11 cellular contexts compared by ENCODE assay signal in the genomic region with DNA sequence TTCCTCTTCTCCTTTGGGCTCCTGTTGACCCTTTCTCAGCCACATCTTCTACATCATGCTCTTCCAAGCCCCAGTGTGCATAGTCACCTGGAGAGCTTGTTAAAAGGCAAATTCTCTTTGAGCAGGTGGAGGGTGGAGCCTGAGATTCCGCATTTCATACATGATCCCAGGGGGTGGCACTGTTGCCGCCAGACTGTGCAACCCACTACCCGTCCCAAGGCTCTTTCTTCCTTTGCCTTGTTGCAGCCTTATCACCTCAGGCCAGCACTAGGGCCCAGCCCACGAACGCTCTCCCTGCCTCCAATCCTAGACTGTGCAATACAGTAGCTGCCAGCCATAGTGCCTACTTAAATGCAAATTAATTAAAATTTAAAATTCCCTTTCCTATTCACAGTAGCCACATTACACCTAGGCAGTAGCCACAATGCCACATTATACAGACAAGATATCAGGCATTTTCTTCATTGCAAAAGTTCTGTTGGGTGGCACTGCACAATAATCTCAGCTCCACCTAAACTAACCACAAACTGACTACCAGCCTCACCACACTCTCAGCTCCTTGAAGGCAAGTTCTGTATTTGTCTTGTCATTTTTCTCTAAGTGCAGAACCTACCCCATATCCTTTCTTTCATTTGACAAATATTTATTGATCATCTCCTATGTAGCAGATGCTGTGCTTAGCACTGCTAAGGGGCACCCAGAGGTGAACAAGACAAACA. TPM values are rescaled to one million over a fixed set of nuclear protein-coding genes. Genes with fewer than 3 reads are reported as not detected.
A peak's percentile ranks its signal among the peaks of the same experiment; 100 is the strongest.
DNase-seq lines count a peak whose midpoint lies in the region; ATAC-seq, FAIRE-seq and TF ChIP-seq lines count a peak whose summit lies in the region.
"Had no signal": no experiment of that assay in that cellular context is flagged by ENCODE, and none has a peak within 500 bp of the region (broad histone marks: within the 10 kb centered on the region; RNA-seq: fewer than 3 reads in every experiment).

No MANE protein-coding gene starts in this region.

- peaks cover 41% of the 10 kb centered on the region for H3K27me3 Mint-ChIP-seq in Calu3 (ENCODE audit: unreplicated experiment)

- H3K4me1 Mint-ChIP-seq in Calu3 (ENCODE audit: low read depth, unreplicated experiment): peaks cover 10% of the 10 kb centered on the region

- BruUV-seq in Calu3 (replicated peaks; lab: Mats Ljungman, UMichigan): no TSS peak

- intact Hi-C loops in Calu3 (cut with micrococcal nuclease; ENCODE audit: unreplicated experiment) (loop anchor here (10.0 kb wide), 1 partner anchor 448 kb away; no protein-coding TSS in a partner anchor), kidney (cut with DNase I) (loop anchor here (5.0 kb wide), 1 partner anchor 71 kb away; no protein-coding TSS in a partner anchor)

- H3K9me3 ChIP-seq in kidney (ENCODE audit: control insufficient read depth in 1 of 2, low read length in 2 of 2): no peaks in the 10 kb centered on the region

- peaks cover 6% of the 10 kb centered on the region for H3K36me3 Mint-ChIP-seq in Calu3 (ENCODE audit: insufficient read depth, unreplicated experiment)
- H3K36me3 Mint-ChIP-seq: activated naive CD4-positive, alpha-beta T cell treated with anti-CD3 and anti-CD28 coated beads, Interleukin-2, amount 50 U/mL, for 24 hours had no signal

- no peak for FAIRE-seq in kidney (lab: Jason Lieb, UNC)

- TF ChIP-seq CTCF in Calu3 (IDR thresholded peaks at IDR 0.05; ENCODE audit: unreplicated experiment) (no peak), kidney (IDR thresholded peaks at IDR 0.05; ENCODE audit: borderline replicate concordance, extremely low read depth, insufficient read depth) (peak; percentile 8)

- ATAC-seq in GM19351 (IDR thresholded peaks at IDR 0.05; ENCODE audit: unreplicated experiment) (no peak), GM18519 (IDR thresholded peaks at IDR 0.05; ENCODE audit: low FRiP score, unreplicated experiment) (no peak)

- CTCF ChIA-PET in Calu3 (lab: Charles Lee): interaction anchor here (0.6 to 1.9 kb wide), 6 partner anchors 19 to 78 kb away, joined by 3 to 20 read pairs (median 4); no protein-coding TSS in a partner anchor

- H3K9me3 Mint-ChIP-seq in Calu3 (ENCODE audit: low read depth, unreplicated experiment): no peaks in the 10 kb centered on the region
- H3K9me3 Mint-ChIP-seq: activated naive CD4-positive, alpha-beta T cell treated with anti-CD3 and anti-CD28 coated beads, Interleukin-2, amount 50 U/mL, for 24 hours had no signal

- DNase-seq in Calu3 (peak; percentile 51), HK-2 (ENCODE audit: unreplicated experiment) (peak; percentile 17), SW480 (ENCODE audit: low spot score) (peak; percentile 61), kidney (no peak), hypothalamus (lab: John Stamatoyannopoulos, UW) (no peak), NCI-H1048 (lab: John Stamatoyannopoulos, UW) (no peak)
- DNase-seq: left cardiac atrium, NCI-H1694 had no signal

- no peak overlapping the region for H3K9ac ChIP-seq in kidney (ENCODE audit: low read length in 2 of 2)

- no peak overlapping the region for H3K4me3 ChIP-seq in kidney (ENCODE audit: low read length in 2 of 2)

- peaks cover 6 to 7% of the 10 kb centered on the region in 2 donors for H3K4me1 ChIP-seq in kidney (ENCODE audit: control insufficient read depth in 1 of 2, insufficient read depth in 1 of 2, low read depth in 1 of 2, low read length in 2 of 2)

- no peak overlapping the region for H3K4me3 Mint-ChIP-seq in Calu3 (ENCODE audit: low read depth, unreplicated experiment)
- H3K4me3 Mint-ChIP-seq: activated naive CD4-positive, alpha-beta T cell treated with anti-CD3 and anti-CD28 coated beads, Interleukin-2, amount 50 U/mL, for 24 hours had no signal

- no peaks in the 10 kb centered on the region for H3K36me3 ChIP-seq in kidney (ENCODE audit: control insufficient read depth in 1 of 2, insufficient read depth in 2 of 2, low read length in 2 of 2)

- no peak overlapping the region for H3K27ac ChIP-seq in kidney (ENCODE audit: low read depth in 2 of 2, low read length in 2 of 2)

- no peak overlapping the region for H3K27ac Mint-ChIP-seq in Calu3 (ENCODE audit: unreplicated experiment)

RNA-seq across cellular contexts. Expression of a gene that starts 4.6 kb away (rescaled TPM):
- not detected in 2 replicates for total RNA-seq in Calu3 (2022)
- total RNA-seq in kidney: 6.5 TPM
- polyA plus RNA-seq in kidney (ENCODE audit: insufficient read depth, low read depth, low replicate concordance): 5.7 TPM

RNA-seq across cellular contexts. Expression of a gene that starts 19.5 kb away (rescaled TPM):
- 0.17 TPM in 1 of 2 replicates, not detected in the other for total RNA-seq in Calu3 (2022)
- 175 TPM for total RNA-seq in kidney
- polyA plus RNA-seq in kidney (ENCODE audit: insufficient read depth, low read depth, low replicate concordance): 355 TPM
- total RNA-seq: left cardiac atrium had no signal

RNA-seq across cellular contexts. Expression of a gene that starts 56.1 kb away (rescaled TPM):
- 0.61 and 0.78 TPM in 2 replicates for total RNA-seq in Calu3 (2022)
- total RNA-seq in kidney: 0.82 TPM
- polyA plus RNA-seq in kidney (ENCODE audit: insufficient read depth, low read depth, low replicate concordance): 5.3 TPM
- total RNA-seq: left cardiac atrium had no signal

Comparison
In these comparisons a context has a peak if more than half of its experiments do, and no peak if none do; other contexts are left out.
1. DNase-seq: peak in Calu3 (single experiment), HK-2 (single experiment) and SW480 (single experiment); none in kidney (single experiment), hypothalamus (0 of 51) and NCI-H1048 (single experiment).
2. RNA of a gene that starts 19.5 kb away (total RNA-seq): 175 TPM in kidney (single experiment); 0.17 TPM in Calu3; every median in the first group is over 100 times any median in the second.